Comparison of ENCODE assay signal across 1 cellular context in the genomic region with DNA sequence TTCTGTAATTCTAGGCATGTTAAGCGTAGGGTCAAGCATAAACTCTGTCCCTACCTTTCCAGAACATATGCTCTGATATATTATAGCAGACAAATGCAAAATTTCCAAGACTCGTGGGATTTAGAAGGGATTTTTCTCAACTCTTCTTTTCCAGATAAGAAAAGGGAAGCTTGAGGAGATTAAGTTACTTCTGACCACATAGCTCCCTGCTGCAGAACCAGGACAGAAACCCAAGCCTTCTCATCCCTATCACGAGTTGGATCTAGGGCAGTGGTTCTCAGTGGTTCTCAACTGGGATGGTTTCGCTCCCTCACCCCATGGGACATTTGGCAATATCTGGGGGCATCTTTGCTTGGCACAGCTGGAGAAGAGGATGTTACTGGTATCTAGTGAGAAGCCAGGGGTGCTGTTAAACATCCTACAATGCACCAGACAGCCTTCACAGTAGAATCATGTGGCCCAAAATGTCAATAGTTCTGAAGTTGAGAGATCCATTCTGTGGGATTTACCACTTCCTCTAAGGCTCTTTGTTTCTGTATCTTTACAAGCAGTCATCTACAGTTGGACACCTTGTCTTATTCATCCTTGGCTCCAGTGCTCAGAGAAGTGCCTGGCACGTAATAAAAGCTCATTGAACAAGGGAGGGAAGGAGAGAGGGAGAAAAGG.
A peak's percentile ranks its signal among the peaks of the same experiment; 100 is the strongest.
TF ChIP-seq lines count a peak whose summit lies in the region.

No MANE protein-coding gene starts in this region.

TF ChIP-seq in K562, 482 proteins besides CTCF, POLR2A, EP300 and RAD21 (continued from another document):
- peak; percentile 48; the same call in 1 of the 2 replicates for TF ChIP-seq HMBOX1 (IDR thresholded peaks at IDR 0.05)
- TF ChIP-seq CTBP1 (IDR thresholded peaks at IDR 0.05; ENCODE audit: borderline replicate concordance): peak; percentile 26; the same call in 1 of the 2 replicates
- TF ChIP-seq, protein P1, sequence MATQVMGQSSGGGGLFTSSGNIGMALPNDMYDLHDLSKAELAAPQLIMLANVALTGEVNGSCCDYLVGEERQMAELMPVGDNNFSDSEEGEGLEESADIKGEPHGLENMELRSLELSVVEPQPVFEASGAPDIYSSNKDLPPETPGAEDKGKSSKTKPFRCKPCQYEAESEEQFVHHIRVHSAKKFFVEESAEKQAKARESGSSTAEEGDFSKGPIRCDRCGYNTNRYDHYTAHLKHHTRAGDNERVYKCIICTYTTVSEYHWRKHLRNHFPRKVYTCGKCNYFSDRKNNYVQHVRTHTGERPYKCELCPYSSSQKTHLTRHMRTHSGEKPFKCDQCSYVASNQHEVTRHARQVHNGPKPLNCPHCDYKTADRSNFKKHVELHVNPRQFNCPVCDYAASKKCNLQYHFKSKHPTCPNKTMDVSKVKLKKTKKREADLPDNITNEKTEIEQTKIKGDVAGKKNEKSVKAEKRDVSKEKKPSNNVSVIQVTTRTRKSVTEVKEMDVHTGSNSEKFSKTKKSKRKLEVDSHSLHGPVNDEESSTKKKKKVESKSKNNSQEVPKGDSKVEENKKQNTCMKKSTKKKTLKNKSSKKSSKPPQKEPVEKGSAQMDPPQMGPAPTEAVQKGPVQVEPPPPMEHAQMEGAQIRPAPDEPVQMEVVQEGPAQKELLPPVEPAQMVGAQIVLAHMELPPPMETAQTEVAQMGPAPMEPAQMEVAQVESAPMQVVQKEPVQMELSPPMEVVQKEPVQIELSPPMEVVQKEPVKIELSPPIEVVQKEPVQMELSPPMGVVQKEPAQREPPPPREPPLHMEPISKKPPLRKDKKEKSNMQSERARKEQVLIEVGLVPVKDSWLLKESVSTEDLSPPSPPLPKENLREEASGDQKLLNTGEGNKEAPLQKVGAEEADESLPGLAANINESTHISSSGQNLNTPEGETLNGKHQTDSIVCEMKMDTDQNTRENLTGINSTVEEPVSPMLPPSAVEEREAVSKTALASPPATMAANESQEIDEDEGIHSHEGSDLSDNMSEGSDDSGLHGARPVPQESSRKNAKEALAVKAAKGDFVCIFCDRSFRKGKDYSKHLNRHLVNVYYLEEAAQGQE (CRISPR knock-in tag; IDR thresholded peaks at IDR 0.05; ENCODE audit: low read depth): 0 out of 2 replicates have a peak, but pooled peaks have one; percentile 28
